8 cellular contexts compared by ENCODE assay signal in genomic region chr22:23315341-23315917, GRCh38.
DNase-seq lines count a peak whose midpoint lies in the region; ATAC-seq and TF ChIP-seq lines count a peak whose summit lies in the region.

No MANE protein-coding gene starts in this region.

- no peaks in the 10 kb centered on the region for H3K27me3 ChIP-seq in liver (ENCODE audit: control insufficient read depth in 4 of 4, insufficient read depth in 4 of 4, low read length in 3 of 4)

- H3K4me3 ChIP-seq in GM12864 (ENCODE audit: low read depth, low read length) = no peak overlapping the region
- H3K4me3 ChIP-seq in liver (ENCODE audit: low read depth in 1 of 3, low read length in 3 of 3) = no peak overlapping the region

- no peak overlapping the region for H3K9ac ChIP-seq in liver (ENCODE audit: low read depth in 1 of 2, low read length in 2 of 2)

- H3K9me3 ChIP-seq in liver (ENCODE audit: control insufficient read depth in 4 of 4, low read length in 3 of 4) = no peaks in the 10 kb centered on the region

- TF ChIP-seq CTCF in GM12864 (IDR thresholded peaks at IDR 0.05; ENCODE audit: low read depth, low read length, missing control alignments) (peak; percentile 51), liver (IDR thresholded peaks at IDR 0.05; ENCODE audit: low read depth, low read length, missing input control) (peak; percentile 61)

- peak; percentile 57 to 73 for TF ChIP-seq RAD21 in liver (IDR thresholded peaks at IDR 0.05)

- peak overlapping the region in 1 of 2 donors; percentile 25 for H3K27ac ChIP-seq in liver (ENCODE audit: low read depth in 1 of 2, low read length in 2 of 2)

- H3K36me3 ChIP-seq in liver (ENCODE audit: control insufficient read depth in 4 of 4, insufficient read depth in 3 of 4, low read depth in 1 of 4, low read length in 3 of 4) = peaks cover 0 to 15% (median 4%) of the 10 kb centered on the region in 4 donors

- H3K4me1 ChIP-seq in liver (ENCODE audit: control insufficient read depth in 4 of 4, insufficient read depth in 4 of 4, low read length in 3 of 4) = no peaks in the 10 kb centered on the region

- no peak for ATAC-seq in HG02623 (IDR thresholded peaks at IDR 0.05; ENCODE audit: unreplicated experiment)
- no peak for ATAC-seq in HG02884 (IDR thresholded peaks at IDR 0.05; ENCODE audit: unreplicated experiment)

- 45% methylated on average over 15 of the region's 15 CpGs for WGBS in liver

- DNase-seq in GM12864 (ENCODE audit: low read depth) (no peak), NCI-H146 treated with DMSO at 0.1 percent for 48 hours (lab: John Stamatoyannopoulos, UW; ENCODE audit: unreplicated experiment) (peak; percentile 1), cerebellar cortex (ENCODE audit: low spot score) (peak; percentile 73)
- DNase-seq in activated CD4-positive, alpha-beta T cell treated with anti-CD3 and anti-CD28 coated beads for 1 hour = peak; percentile 30
- DNase-seq in stimulated activated CD8-positive, alpha-beta memory T cell treated with anti-CD3 and anti-CD28 coated beads, Interleukin-2, amount 100 ng/mL, for 1 hour (ENCODE audit: low read depth in 2 of 2) = peak; percentile 11 to 18

TF ChIP-seq in liver, 16 proteins besides CTCF, POLR2A, EP300 and RAD21:
- no peak for TF ChIP-seq JUND (IDR thresholded peaks at IDR 0.05)
- TF ChIP-seq HNF4G (IDR thresholded peaks at IDR 0.05) = no peak
- no peak for TF ChIP-seq MAX (IDR thresholded peaks at IDR 0.05)
- no peak for TF ChIP-seq FOXA2 (IDR thresholded peaks at IDR 0.05)
